ENCODE assay signal across 22 cellular contexts in genomic region chr4:170849969-170850368, GRCh38.
DNase-seq lines count a peak whose midpoint lies in the region; ATAC-seq, FAIRE-seq and TF ChIP-seq lines count a peak whose summit lies in the region.
"Had no signal": no experiment of that assay in that cellular context is flagged by ENCODE, and none has a peak within 500 bp of the region (broad histone marks: within the 10 kb centered on the region; RNA-seq: fewer than 3 reads in every experiment).

No MANE protein-coding gene starts in this region.

- no peaks in the 10 kb centered on the region for H3K4me1 ChIP-seq in mesendoderm (ENCODE audit: control insufficient read depth, low read depth, low read length)
- H3K4me1 ChIP-seq: BLaER1 treated with 17β-estradiol and CSF1 and Interleukin-3, amounts not matched to agents 10 nM and 100 nM; sigmoid colon; tibial artery had no signal

- H2BK15ac ChIP-seq in mesendoderm (replicated peaks; ENCODE audit: low read depth): no peak overlapping the region

- H4K5ac ChIP-seq in mesendoderm (ENCODE audit: low read length): no peak overlapping the region

- H3K27me3 ChIP-seq in mesendoderm (ENCODE audit: insufficient read depth, low read length, poor library complexity): no peaks in the 10 kb centered on the region
- H3K27me3 ChIP-seq: BLaER1 treated with 17β-estradiol and CSF1 and Interleukin-3, amounts not matched to agents 10 nM and 100 nM; neutrophil; sigmoid colon; tibial artery had no signal

- H3K18ac ChIP-seq in mesendoderm (ENCODE audit: low read length): no peak overlapping the region

- no peaks in the 10 kb centered on the region for H3K36me3 Mint-ChIP-seq in natural killer cell

- no peak overlapping the region for H3K9ac ChIP-seq in mesendoderm (ENCODE audit: low read length)
- H3K9ac ChIP-seq: BLaER1 treated with 17β-estradiol and CSF1 and Interleukin-3, amounts not matched to agents 10 nM and 100 nM had no signal

- H3K4me2 ChIP-seq in mesendoderm (ENCODE audit: low read length): no peak overlapping the region
- H3K4me2 ChIP-seq: BLaER1 treated with 17β-estradiol and CSF1 and Interleukin-3, amounts not matched to agents 10 nM and 100 nM had no signal

- H3K4me1 Mint-ChIP-seq in natural killer cell: no peaks in the 10 kb centered on the region
- H3K4me1 Mint-ChIP-seq: activated CD4-positive, alpha-beta memory T cell treated with anti-CD3 and anti-CD28 coated beads, Interleukin-2, amount 10 ng/mL, durations not matched to agents 7 days and 5 days had no signal

- no peak overlapping the region for H2AK5ac ChIP-seq in mesendoderm (ENCODE audit: low read length)

- peaks cover 7 to 11% of the 10 kb centered on the region in 2 donors for H3K9me3 Mint-ChIP-seq in natural killer cell
- H3K9me3 Mint-ChIP-seq: activated T-helper 1 cell treated with anti-CD3 and anti-CD28 coated beads, Interleukin-12 subunit alpha, Interleukin-12 subunit beta, Interleukin-2, Interleukin-4 antibody, amounts not matched to agents 30 ng/mL and 10 ng/mL and 1 ng/mL, durations not matched to agents 14 hours and 24 hours and 36 hours had no signal

- no peak overlapping the region for H3K23ac ChIP-seq in mesendoderm (ENCODE audit: low read length)

- H3K79me2 ChIP-seq in mesendoderm (ENCODE audit: control insufficient read depth, insufficient read depth, low read length): no peaks in the 10 kb centered on the region

- H2BK5ac ChIP-seq in mesendoderm (ENCODE audit: low read length): no peak overlapping the region

- DNase-seq in GM18507 (ENCODE audit: extremely low spot score, insufficient read length, low read depth) (no peak), OCI-M1 (lab: John Stamatoyannopoulos, UW) (peak; percentile 32), natural killer cell (no peak), ecto neural progenitor cell (ENCODE audit: low spot score) (no peak), mesendoderm (no peak)
- DNase-seq: activated CD4-positive, alpha-beta memory T cell treated with anti-CD3 and anti-CD28 coated beads, Interleukin-2, amount 10 ng/mL, durations not matched to agents 7 days and 5 days; amniotic stem cell; DND-41; erythroblast; IMR-90; NCI-H1105; NCI-H446; sigmoid colon; stimulated activated CD4-positive, alpha-beta T cell treated with anti-CD3 and anti-CD28 coated beads, Interleukin-2, amount 100 ng/mL, for 48 hours; tibial artery had no signal

- H3K56ac ChIP-seq in mesendoderm (ENCODE audit: low read length): no peak overlapping the region

- no peaks in the 10 kb centered on the region for H3K79me1 ChIP-seq in mesendoderm (ENCODE audit: low read length)

- no peak for TF ChIP-seq CTCF in natural killer cell (IDR thresholded peaks at IDR 0.05)

- H3K36me3 ChIP-seq in mesendoderm (ENCODE audit: control insufficient read depth, insufficient read depth, low read length): no peaks in the 10 kb centered on the region
- H3K36me3 ChIP-seq: BLaER1 treated with 17β-estradiol and CSF1 and Interleukin-3, amounts not matched to agents 10 nM and 100 nM; neutrophil; sigmoid colon; tibial artery had no signal

- H3K27ac ChIP-seq in mesendoderm (ENCODE audit: low read depth, low read length): no peak overlapping the region
- H3K27ac ChIP-seq: BLaER1 treated with 17β-estradiol and CSF1 and Interleukin-3, amounts not matched to agents 10 nM and 100 nM; neutrophil; sigmoid colon; tibial artery had no signal

- intact Hi-C loops in natural killer cell (cut with micrococcal nuclease): no loop called here

- H3K4me3 Mint-ChIP-seq in natural killer cell: no peak overlapping the region
- H3K4me3 Mint-ChIP-seq: activated CD4-positive, alpha-beta memory T cell treated with anti-CD3 and anti-CD28 coated beads, Interleukin-2, amount 10 ng/mL, durations not matched to agents 7 days and 5 days; activated T-helper 1 cell treated with anti-CD3 and anti-CD28 coated beads, Interleukin-12 subunit alpha, Interleukin-12 subunit beta, Interleukin-2, Interleukin-4 antibody, amounts not matched to agents 30 ng/mL and 10 ng/mL and 1 ng/mL, durations not matched to agents 14 hours and 24 hours and 36 hours had no signal

- peak; percentile 56 for FAIRE-seq in GM18507 (lab: Jason Lieb, UNC)
- FAIRE-seq: islet of Langerhans had no signal

- H3K27ac Mint-ChIP-seq in natural killer cell: no peak overlapping the region
- H3K27ac Mint-ChIP-seq: activated CD4-positive, alpha-beta memory T cell treated with anti-CD3 and anti-CD28 coated beads, Interleukin-2, amount 10 ng/mL, durations not matched to agents 7 days and 5 days; activated T-helper 1 cell treated with anti-CD3 and anti-CD28 coated beads, Interleukin-12 subunit alpha, Interleukin-12 subunit beta, Interleukin-2, Interleukin-4 antibody, amounts not matched to agents 30 ng/mL and 10 ng/mL and 1 ng/mL, durations not matched to agents 14 hours and 24 hours and 36 hours had no signal

- no peaks in the 10 kb centered on the region for H3K27me3 Mint-ChIP-seq in natural killer cell (ENCODE audit: low read depth in 2 of 2)
- H3K27me3 Mint-ChIP-seq: activated CD4-positive, alpha-beta memory T cell treated with anti-CD3 and anti-CD28 coated beads, Interleukin-2, amount 10 ng/mL, durations not matched to agents 7 days and 5 days had no signal

- H3K4ac ChIP-seq in mesendoderm (ENCODE audit: low read depth, low read length): no peak overlapping the region

- no peak overlapping the region for H4K8ac ChIP-seq in mesendoderm (ENCODE audit: low read depth, low read length)

- H2BK120ac ChIP-seq in mesendoderm (ENCODE audit: low read depth, low read length): no peak overlapping the region

- WGBS in mesendoderm (ENCODE audit: extremely low coverage, insufficient coverage, low lambda C conversion rate): no CpG with 5 or more reads among the region's 1 CpG

- peak; percentile 77 for ATAC-seq in GM21360 (IDR thresholded peaks at IDR 0.05; ENCODE audit: unreplicated experiment)
- ATAC-seq in HG03135 (IDR thresholded peaks at IDR 0.05; ENCODE audit: unreplicated experiment): peak; percentile 69
- no peak for ATAC-seq in GM21447 (IDR thresholded peaks at IDR 0.05; ENCODE audit: unreplicated experiment)
- no peak for ATAC-seq in natural killer cell

- H3K4me3 ChIP-seq in mesendoderm (ENCODE audit: low read length): no peak overlapping the region
- H3K4me3 ChIP-seq: BLaER1 treated with 17β-estradiol and CSF1 and Interleukin-3, amounts not matched to agents 10 nM and 100 nM; sigmoid colon; tibial artery had no signal

Comparison
In these comparisons a context has a peak if more than half of its experiments do, and no peak if none do; other contexts are left out.
1. ATAC-seq: peak in GM21360 (single experiment) and HG03135 (single experiment); none in GM21447 (single experiment) and natural killer cell (0 of 3).